ENCODE assay signal across 8 cellular contexts in genomic region chr15:31439328-31439727, GRCh38.
DNase-seq lines count a peak whose midpoint lies in the region; ATAC-seq and TF ChIP-seq lines count a peak whose summit lies in the region.

No MANE protein-coding gene starts in this region.

- no peak for ATAC-seq in activated T-cell treated with anti-CD3 and anti-CD28 coated beads, Interleukin-2, amount 50 U/mL, for 4 hours
- ATAC-seq in stimulated activated effector memory CD8-positive, alpha-beta T cell treated with anti-CD3 and anti-CD28 coated beads, Interleukin-12 subunit alpha, Interleukin-12 subunit beta, amount 100 ng/mL, for 72 hours, result no peak
- no peak for ATAC-seq in GM19324 (IDR thresholded peaks at IDR 0.05; ENCODE audit: low FRiP score, unreplicated experiment)

- peak; percentile 68 to 69 for DNase-seq in activated T-cell treated with anti-CD3 and anti-CD28 coated beads, Interleukin-2, amount 50 U/mL, for 48 hours
- DNase-seq in activated T-cell treated with anti-CD3 and anti-CD28 coated beads, Interleukin-2, amount 50 U/mL, for 4 hours, result no peak
- DNase-seq in RKO (ENCODE audit: low spot score) (peak; percentile 18), epithelial cell of proximal tubule (ENCODE audit: low read depth) (no peak), GOT3 (lab: John Stamatoyannopoulos, UW) (no peak), SIG-M5 treated with dmso at 0.1 percent for 504 hours (lab: John Stamatoyannopoulos, UW; ENCODE audit: unreplicated experiment) (no peak)
- DNase-seq in stimulated activated effector memory CD8-positive, alpha-beta T cell treated with anti-CD3 and anti-CD28 coated beads, Interleukin-12 subunit alpha, Interleukin-12 subunit beta, amount 100 ng/mL, for 72 hours (ENCODE audit: low spot score in 2 of 2), result peak in 1 of 2 donors; percentile 66

- H3K36me3 Mint-ChIP-seq in activated T-cell treated with anti-CD3 and anti-CD28 coated beads, Interleukin-2, amount 50 U/mL, for 4 hours (ENCODE audit: insufficient read depth), result no peaks in the 10 kb centered on the region
- peaks cover 13% of the 10 kb centered on the region for H3K36me3 Mint-ChIP-seq in stimulated activated effector memory CD8-positive, alpha-beta T cell treated with anti-CD3 and anti-CD28 coated beads, Interleukin-12 subunit alpha, Interleukin-12 subunit beta, amount 100 ng/mL, for 72 hours

- H3K27me3 Mint-ChIP-seq in activated T-cell treated with anti-CD3 and anti-CD28 coated beads, Interleukin-2, amount 50 U/mL, for 4 hours (ENCODE audit: low read depth), result no peaks in the 10 kb centered on the region

- TF ChIP-seq CTCF in epithelial cell of proximal tubule (conservative IDR thresholded peaks at IDR 0.05; ENCODE audit: low read depth, low read length), result peak; percentile 22

- H3K27ac Mint-ChIP-seq in stimulated activated effector memory CD8-positive, alpha-beta T cell treated with anti-CD3 and anti-CD28 coated beads, Interleukin-12 subunit alpha, Interleukin-12 subunit beta, amount 100 ng/mL, for 72 hours, result peak overlapping the region; percentile 99

- H3K4me1 Mint-ChIP-seq in activated T-cell treated with anti-CD3 and anti-CD28 coated beads, Interleukin-2, amount 50 U/mL, for 4 hours (ENCODE audit: low read depth), result peaks cover 78% of the 10 kb centered on the region
- H3K4me1 Mint-ChIP-seq in stimulated activated effector memory CD8-positive, alpha-beta T cell treated with anti-CD3 and anti-CD28 coated beads, Interleukin-12 subunit alpha, Interleukin-12 subunit beta, amount 100 ng/mL, for 72 hours, result peaks cover 86% of the 10 kb centered on the region

- H3K4me3 ChIP-seq in epithelial cell of proximal tubule (ENCODE audit: low read depth, low read length), result no peak overlapping the region

- H3K4me3 Mint-ChIP-seq in activated T-cell treated with anti-CD3 and anti-CD28 coated beads, Interleukin-2, amount 50 U/mL, for 4 hours, result no peak overlapping the region
- peak overlapping the region; percentile 79 for H3K4me3 Mint-ChIP-seq in stimulated activated effector memory CD8-positive, alpha-beta T cell treated with anti-CD3 and anti-CD28 coated beads, Interleukin-12 subunit alpha, Interleukin-12 subunit beta, amount 100 ng/mL, for 72 hours

- no peaks in the 10 kb centered on the region for H3K9me3 Mint-ChIP-seq in activated T-cell treated with anti-CD3 and anti-CD28 coated beads, Interleukin-2, amount 50 U/mL, for 4 hours
- H3K9me3 Mint-ChIP-seq in stimulated activated effector memory CD8-positive, alpha-beta T cell treated with anti-CD3 and anti-CD28 coated beads, Interleukin-12 subunit alpha, Interleukin-12 subunit beta, amount 100 ng/mL, for 72 hours, result no peaks in the 10 kb centered on the region

Comparison
In these comparisons a context has a peak if more than half of its experiments do, and no peak if none do; other contexts are left out.
1. DNase-seq: peak in activated T-cell treated with anti-CD3 and anti-CD28 coated beads, Interleukin-2, amount 50 U/mL, for 48 hours (2 of 2) and RKO (single experiment); none in activated T-cell treated with anti-CD3 and anti-CD28 coated beads, Interleukin-2, amount 50 U/mL, for 4 hours (single experiment), epithelial cell of proximal tubule (single experiment), GOT3 (single experiment) and SIG-M5 treated with dmso at 0.1 percent for 504 hours (single experiment).